In the genomic region with DNA sequence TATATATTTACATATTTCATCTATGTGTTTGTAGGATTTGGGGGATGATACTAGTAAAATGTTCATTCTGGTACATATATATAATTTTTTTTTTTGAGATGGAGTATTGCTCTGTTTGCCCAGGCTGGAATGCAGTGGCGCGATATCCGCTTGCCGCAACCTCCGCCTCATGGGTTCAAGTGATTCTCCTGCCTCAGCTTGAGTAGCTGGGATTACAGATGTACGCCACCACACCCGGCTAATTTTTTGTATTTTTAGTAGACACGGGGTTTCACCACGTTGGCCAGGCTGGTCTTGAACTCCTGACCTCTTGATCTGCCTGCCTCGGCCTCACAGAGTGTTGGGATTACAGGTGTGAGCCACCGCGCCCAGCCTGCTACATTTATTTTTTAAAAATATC, we compare ENCODE assay signal across 7 cellular contexts. TPM values are rescaled to one million over a fixed set of nuclear protein-coding genes. Genes with fewer than 3 reads are reported as not detected.
A peak's percentile ranks its signal among the peaks of the same experiment; 100 is the strongest.
DNase-seq lines count a peak whose midpoint lies in the region; ATAC-seq and TF ChIP-seq lines count a peak whose summit lies in the region.
"Not testable (repeated sequence)": the region's sequence is repeated elsewhere in the genome, so short reads cannot be mapped to it uniquely, and the experiment has no call there.

No MANE protein-coding gene starts in this region.

- not testable (repeated sequence) for H3K27me3 Mint-ChIP-seq in CD4-positive, CD25-positive, alpha-beta regulatory T cell; brain; immature natural killer cell (ENCODE audit: low read depth in 3 of 3); naive thymus-derived CD4-positive, alpha-beta T cell

- not testable (repeated sequence) for H3K27me3 ChIP-seq in CD4-positive, CD25-positive, alpha-beta regulatory T cell (ENCODE audit: control insufficient read depth, insufficient read depth, low read length); naive thymus-derived CD4-positive, alpha-beta T cell (ENCODE audit: control insufficient read depth in 2 of 2, insufficient read depth in 2 of 2, low read length in 2 of 2); neutrophil

- H3K36me3 ChIP-seq in CD4-positive, CD25-positive, alpha-beta regulatory T cell (ENCODE audit: control insufficient read depth, insufficient read depth, low read length): peaks cover 12% of the 10 kb centered on the region
- not testable (repeated sequence) for H3K36me3 ChIP-seq in SK-N-MC (ENCODE audit: insufficient read depth, low read length); neutrophil
- H3K36me3 ChIP-seq in naive thymus-derived CD4-positive, alpha-beta T cell (ENCODE audit: control insufficient read depth in 2 of 3, insufficient read depth in 3 of 3, low read length in 3 of 3): peaks cover 0 to 14% (median 0%) of the 10 kb centered on the region in 3 experiments

- H3K9me3 ChIP-seq in CD4-positive, CD25-positive, alpha-beta regulatory T cell (ENCODE audit: control insufficient read depth in 2 of 2, low read length in 2 of 2); SK-N-MC (ENCODE audit: low read depth, low read length); naive thymus-derived CD4-positive, alpha-beta T cell (ENCODE audit: control insufficient read depth in 2 of 3, low read length in 3 of 3); neutrophil: not testable (repeated sequence)

- H3K4me3 Mint-ChIP-seq in CD4-positive, CD25-positive, alpha-beta regulatory T cell; brain; immature natural killer cell; naive thymus-derived CD4-positive, alpha-beta T cell; stimulated activated effector memory CD8-positive, alpha-beta T cell treated with anti-CD3 and anti-CD28 coated beads, Interleukin-12 subunit alpha, Interleukin-12 subunit beta, amount 100 ng/mL, for 72 hours: not testable (repeated sequence)

- CTCF ChIA-PET in naive thymus-derived CD4-positive, alpha-beta T cell (lab: Charles Lee): not testable (repeated sequence)

- POLR2A ChIA-PET in naive thymus-derived CD4-positive, alpha-beta T cell (lab: Charles Lee): not testable (repeated sequence)

- H3K27ac Mint-ChIP-seq in CD4-positive, CD25-positive, alpha-beta regulatory T cell: peak overlapping the region in 2 of 3 donors; percentile 46 to 82
- peak overlapping the region in 3 of 5 experiments; percentile 45 to 92 (median 66) for H3K27ac Mint-ChIP-seq in brain
- peak overlapping the region in 5 of 6 donors; percentile 5 to 78 (median 41) for H3K27ac Mint-ChIP-seq in immature natural killer cell
- H3K27ac Mint-ChIP-seq in naive thymus-derived CD4-positive, alpha-beta T cell: peak overlapping the region in 6 of 9 donors; percentile 38 to 85 (median 75)
- H3K27ac Mint-ChIP-seq in stimulated activated effector memory CD8-positive, alpha-beta T cell treated with anti-CD3 and anti-CD28 coated beads, Interleukin-12 subunit alpha, Interleukin-12 subunit beta, amount 100 ng/mL, for 72 hours: peak overlapping the region; percentile 64

- peaks cover 27 to 89% (median 69%) of the 10 kb centered on the region in 4 donors for H3K4me1 Mint-ChIP-seq in CD4-positive, CD25-positive, alpha-beta regulatory T cell
- H3K4me1 Mint-ChIP-seq in brain (peaks cover 88% of the 10 kb centered on the region), immature natural killer cell (peaks cover 72 to 81% of the 10 kb centered on the region in 2 donors)
- H3K4me1 Mint-ChIP-seq in naive thymus-derived CD4-positive, alpha-beta T cell: peaks cover 51 to 87% (median 76%) of the 10 kb centered on the region in 7 donors
- H3K4me1 Mint-ChIP-seq in stimulated activated effector memory CD8-positive, alpha-beta T cell treated with anti-CD3 and anti-CD28 coated beads, Interleukin-12 subunit alpha, Interleukin-12 subunit beta, amount 100 ng/mL, for 72 hours: peaks cover 64% of the 10 kb centered on the region

- H3K4me3 ChIP-seq in CD4-positive, CD25-positive, alpha-beta regulatory T cell (ENCODE audit: low read depth, low read length); SK-N-MC; naive thymus-derived CD4-positive, alpha-beta T cell (ENCODE audit: low read length); neutrophil (ENCODE audit: low read depth in 1 of 2, low read length in 1 of 2): not testable (repeated sequence)

- H3K36me3 Mint-ChIP-seq in CD4-positive, CD25-positive, alpha-beta regulatory T cell; immature natural killer cell; naive thymus-derived CD4-positive, alpha-beta T cell; stimulated activated effector memory CD8-positive, alpha-beta T cell treated with anti-CD3 and anti-CD28 coated beads, Interleukin-12 subunit alpha, Interleukin-12 subunit beta, amount 100 ng/mL, for 72 hours: not testable (repeated sequence)
- peaks cover 11% of the 10 kb centered on the region for H3K36me3 Mint-ChIP-seq in brain

- not testable (repeated sequence) for TF ChIP-seq CTCF in brain (conservative IDR thresholded peaks at IDR 0.05); neutrophil (IDR thresholded peaks at IDR 0.05)

- not testable (repeated sequence) for DNase-seq in CD4-positive, CD25-positive, alpha-beta regulatory T cell; SK-N-MC (ENCODE audit: low read depth, low spot score); immature natural killer cell; naive thymus-derived CD4-positive, alpha-beta T cell; stimulated activated effector memory CD8-positive, alpha-beta T cell treated with anti-CD3 and anti-CD28 coated beads, Interleukin-12 subunit alpha, Interleukin-12 subunit beta, amount 100 ng/mL, for 72 hours (ENCODE audit: low spot score in 2 of 2)

- not testable (repeated sequence) for H3K9ac ChIP-seq in SK-N-MC (ENCODE audit: insufficient read length)

- not testable (repeated sequence) for H3K9me3 Mint-ChIP-seq in CD4-positive, CD25-positive, alpha-beta regulatory T cell; brain; immature natural killer cell; naive thymus-derived CD4-positive, alpha-beta T cell; stimulated activated effector memory CD8-positive, alpha-beta T cell treated with anti-CD3 and anti-CD28 coated beads, Interleukin-12 subunit alpha, Interleukin-12 subunit beta, amount 100 ng/mL, for 72 hours

- peaks cover 38% of the 10 kb centered on the region for H3K4me1 ChIP-seq in CD4-positive, CD25-positive, alpha-beta regulatory T cell (ENCODE audit: control insufficient read depth, insufficient read depth, low read length, poor library complexity, severe bottlenecking)
- peaks cover 14 to 17% of the 10 kb centered on the region in 2 donors for H3K4me1 ChIP-seq in naive thymus-derived CD4-positive, alpha-beta T cell (ENCODE audit: control insufficient read depth in 2 of 2, insufficient read depth in 2 of 2, low read length in 2 of 2)
- peaks cover 32 to 34% of the 10 kb centered on the region in 2 experiments for H3K4me1 ChIP-seq in neutrophil (ENCODE audit: control insufficient read depth in 1 of 2, insufficient read depth in 1 of 2, low read depth in 1 of 2, low read length in 1 of 2)

- H3K27ac ChIP-seq in CD4-positive, CD25-positive, alpha-beta regulatory T cell (ENCODE audit: insufficient read depth, low read length, poor library complexity, severe bottlenecking); naive thymus-derived CD4-positive, alpha-beta T cell (ENCODE audit: low read depth, low read length): not testable (repeated sequence)
- 0 out of 2 replicates have a peak overlapping the region, but pooled peaks have one; percentile 57 for H3K27ac ChIP-seq in SK-N-MC
- H3K27ac ChIP-seq in neutrophil: peak overlapping the region; percentile 43

- intact Hi-C loops in naive thymus-derived CD4-positive, alpha-beta T cell (cut with micrococcal nuclease): not testable (repeated sequence)

- not testable (repeated sequence) for ATAC-seq in CD4-positive, CD25-positive, alpha-beta regulatory T cell (ENCODE audit: low read depth in 2 of 2); naive thymus-derived CD4-positive, alpha-beta T cell; stimulated activated effector memory CD8-positive, alpha-beta T cell treated with anti-CD3 and anti-CD28 coated beads, Interleukin-12 subunit alpha, Interleukin-12 subunit beta, amount 100 ng/mL, for 72 hours

RNA-seq across cellular contexts. Expression of gene FAM193A, which starts 55.6 kb away (rescaled TPM):
- 44.3 TPM for total RNA-seq in CD4-positive, CD25-positive, alpha-beta regulatory T cell
- 1 to 10 TPM in 2 of 4 donors, under 1 TPM in 2; 0.71 to 1.9 (median 1.3) TPM for polyA plus RNA-seq in CD4-positive, CD25-positive, alpha-beta regulatory T cell
- polyA plus RNA-seq in brain (ENCODE audit: insufficient read depth, low read depth, low replicate concordance) (21.6 TPM), immature natural killer cell (1 to 10 TPM in 1 of 3 donors, under 1 TPM in 2; 0.03 to 4.8 (median 0.94) TPM)
- 10 to 100 TPM; 32.8 to 47.2 (median 44.1) TPM for total RNA-seq in naive thymus-derived CD4-positive, alpha-beta T cell
- 1 to 10 TPM; 2.2 to 4.8 TPM for polyA plus RNA-seq in naive thymus-derived CD4-positive, alpha-beta T cell
